In the genomic region with DNA sequence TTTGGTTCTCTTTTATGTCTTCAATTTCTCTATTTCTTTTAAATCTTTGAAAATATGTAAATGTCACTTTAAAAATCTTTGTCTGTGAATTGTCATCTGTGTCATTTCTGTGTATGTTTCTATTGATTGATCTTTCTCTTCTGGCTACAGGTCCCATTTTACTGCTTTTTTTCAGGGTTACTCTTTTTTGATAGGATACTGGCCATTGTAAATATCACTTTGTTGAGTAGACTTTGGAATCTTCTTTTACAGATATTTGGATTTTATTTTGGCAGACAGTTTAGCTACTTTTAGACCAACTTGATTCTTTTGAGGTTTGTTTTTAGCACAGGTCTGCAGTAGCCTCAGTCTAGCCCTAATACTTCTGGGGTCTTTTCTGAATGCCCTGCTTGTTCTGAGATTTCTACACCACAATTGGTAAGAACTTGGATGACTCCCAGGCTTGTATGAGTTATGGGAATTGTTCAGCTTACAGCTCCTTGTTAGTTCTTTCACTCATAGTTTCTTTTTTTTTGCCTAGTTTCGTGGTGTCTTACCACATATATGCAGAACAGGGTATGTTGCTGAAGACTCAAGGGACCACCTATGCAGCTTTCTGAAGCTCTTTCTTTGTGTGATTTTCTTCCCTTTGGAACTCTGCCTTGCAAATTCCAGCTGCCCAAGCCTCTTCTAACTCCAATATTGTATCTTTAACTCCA, we compare ENCODE assay signal across 20 cellular contexts.
"Had no signal": no experiment of that assay in that cellular context is flagged by ENCODE, and none has a peak within 500 bp of the region (broad histone marks: within the 10 kb centered on the region; RNA-seq: fewer than 3 reads in every experiment).

No MANE protein-coding gene starts in this region.

- H3K4me1 ChIP-seq: upper lobe of left lung had no signal

- DNase-seq: activated CD4-positive, alpha-beta T cell treated with anti-CD3 and anti-CD28 coated beads for 1 hour; activated CD4-positive, alpha-beta T cell treated with anti-CD3 and anti-CD28 coated beads, Interleukin-2, amount 50 U/mL, for 1 hour; activated CD8-positive, alpha-beta T cell treated with anti-CD3 and anti-CD28 coated beads, Interleukin-2, amount 10 ng/mL, durations not matched to agents 7 days and 5 days; effector CD4-positive, alpha-beta T cell; foreskin fibroblast; kidney; naive thymus-derived CD4-positive, alpha-beta T cell; retina; stimulated activated CD4-positive, alpha-beta T cell treated with anti-CD3 and anti-CD28 coated beads, Interleukin-4, amount 100 ng/mL, for 24 hours; stimulated activated naive CD8-positive, alpha-beta T cell treated with anti-CD3 and anti-CD28 coated beads, Interleukin-15, Interleukin-2, amounts not matched to agents 100 U/mL and 50 U/mL, for 24 hours; T-helper 1 cell; T-helper 9 cell; upper lobe of left lung had no signal

- H3K36me3 ChIP-seq: ascending aorta, cardiac muscle cell, upper lobe of left lung had no signal

- H3K27ac ChIP-seq: ascending aorta, cardiac muscle cell, upper lobe of left lung had no signal

- H3K4me3 ChIP-seq: ascending aorta, cardiac muscle cell, lung, upper lobe of left lung had no signal

- H3K36me3 Mint-ChIP-seq: naive thymus-derived CD4-positive, alpha-beta T cell had no signal

- H3K4me3 Mint-ChIP-seq: activated CD8-positive, alpha-beta T cell treated with anti-CD3 and anti-CD28 coated beads, Interleukin-2, amount 10 ng/mL, durations not matched to agents 7 days and 5 days; dendritic cell treated with granulocyte-macrophage colony-stimulating factor and Interleukin-4, amounts not matched to agents 40 ng/mL and 50 ng/mL, for 4 days; naive thymus-derived CD4-positive, alpha-beta T cell; neural crest cell had no signal

- H3K27me3 Mint-ChIP-seq: dendritic cell treated with granulocyte-macrophage colony-stimulating factor and Interleukin-4, amounts not matched to agents 40 ng/mL and 50 ng/mL, for 4 days; progenitor cell of endocrine pancreas had no signal

- ATAC-seq: activated CD8-positive, alpha-beta T cell treated with anti-CD3 and anti-CD28 coated beads, Interleukin-2, amount 10 ng/mL, durations not matched to agents 7 days and 5 days; activated naive CD4-positive, alpha-beta T cell treated with anti-CD3 and anti-CD28 coated beads, Interleukin-2, amount 50 U/mL, for 72 hours; naive thymus-derived CD4-positive, alpha-beta T cell; stimulated activated naive CD8-positive, alpha-beta T cell treated with anti-CD3 and anti-CD28 coated beads, Interleukin-15, Interleukin-2, amounts not matched to agents 100 U/mL and 50 U/mL, for 24 hours had no signal

- H3K9me3 ChIP-seq: ascending aorta, upper lobe of left lung had no signal

- H3K27ac Mint-ChIP-seq: activated CD8-positive, alpha-beta T cell treated with anti-CD3 and anti-CD28 coated beads, Interleukin-2, amount 10 ng/mL, durations not matched to agents 7 days and 5 days; activated naive CD4-positive, alpha-beta T cell treated with anti-CD3 and anti-CD28 coated beads, Interleukin-2, amount 50 U/mL, for 72 hours; dendritic cell treated with granulocyte-macrophage colony-stimulating factor and Interleukin-4, amounts not matched to agents 40 ng/mL and 50 ng/mL, for 4 days; naive thymus-derived CD4-positive, alpha-beta T cell; progenitor cell of endocrine pancreas had no signal

- H3K27me3 ChIP-seq: ascending aorta, cardiac muscle cell, upper lobe of left lung had no signal
